Comparison of ENCODE assay signal across 22 cellular contexts in genomic region chr6:100363651-100364050, GRCh38.
"Had no signal": no experiment of that assay in that cellular context is flagged by ENCODE, and none has a peak within 500 bp of the region (broad histone marks: within the 10 kb centered on the region; RNA-seq: fewer than 3 reads in every experiment).

No MANE protein-coding gene starts in this region.

- H3K9me3 ChIP-seq: SK-N-SH had no signal

- DNase-seq: KBM-7, MV-4-11, NCI-H1048, NCI-H1105, NCI-H1417, NCI-H1436 treated with DMSO at 0.1 percent for 48 hours, NCI-H1694, NCI-H187 treated with DMSO at 0.1 percent for 48 hours, NCI-H2029 treated with DMSO at 0.1 percent for 48 hours, NCI-H2171 treated with DMSO at 0.1 percent for 48 hours, NCI-H345, NCI-H446 treated with DMSO at 0.1 percent for 48 hours, NCI-H510A treated with DMSO at 0.1 percent for 48 hours, NCI-H526, NCI-H748 treated with DMSO at 0.1 percent for 48 hours, PC-3, Right ventricle myocardium superior, SK-N-SH, SW 1271, T-cell had no signal

- H3K27ac ChIP-seq: HL-60 had no signal

- ATAC-seq: Panc1, PC-3, T-cell had no signal
